Comparison of ENCODE assay signal across 1 cellular context in the genomic region with DNA sequence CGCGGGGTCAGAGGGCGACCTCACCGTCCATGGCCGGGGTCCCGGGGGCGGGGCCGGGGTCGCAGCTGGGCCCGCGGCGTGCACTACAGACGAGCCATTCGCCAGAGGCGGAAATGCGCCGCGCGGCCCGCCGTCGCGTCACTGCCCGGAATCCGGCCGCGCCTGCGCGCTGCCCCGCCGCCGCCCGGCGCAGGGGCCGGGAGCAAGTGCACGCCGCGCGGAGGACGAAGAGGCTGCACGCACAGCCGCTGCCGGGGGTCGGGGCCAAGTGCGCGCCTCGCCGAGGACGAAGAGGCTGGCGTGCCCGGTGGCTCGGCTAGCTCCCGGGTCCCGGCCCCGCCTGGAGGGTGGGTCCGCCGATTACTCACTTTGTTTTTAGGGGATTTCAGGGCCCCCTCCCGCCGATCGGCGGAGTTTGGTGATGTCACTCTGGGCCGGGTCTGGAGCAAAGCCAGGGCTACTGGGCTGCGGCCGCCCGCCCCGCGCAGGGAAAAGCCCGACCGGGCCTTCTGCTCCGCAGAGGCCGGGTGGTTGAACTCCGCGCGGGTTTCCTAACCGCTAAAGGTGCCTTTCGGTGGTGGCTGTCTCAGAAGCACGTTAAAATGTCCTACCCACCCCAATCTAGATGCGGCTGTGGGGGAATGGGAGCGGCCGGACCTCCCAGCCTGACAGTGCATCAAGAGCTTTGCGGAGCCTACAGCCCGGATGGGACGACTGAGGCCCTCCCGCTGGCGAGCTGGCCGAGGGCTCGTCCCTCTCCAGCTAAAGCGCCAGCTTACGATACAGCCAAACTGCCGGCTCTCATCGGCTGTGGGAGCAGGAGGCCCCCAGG.
A peak's percentile ranks its signal among the peaks of the same experiment; 100 is the strongest.
TF ChIP-seq lines count a peak whose summit lies in the region.

Gene RELA, minus strand, starts transcription at position 115 of the 832 bp plus-strand sequence. Its CDS starts 84 bp downstream, at position 31.

TF ChIP-seq in SK-N-SH, 30 proteins besides CTCF, POLR2A, EP300 and RAD21:
- TF ChIP-seq TCF12 (IDR thresholded peaks at IDR 0.05) (peak; percentile 42; the same call in 1 of the 2 replicates), SMC3 (IDR thresholded peaks at IDR 0.05; ENCODE audit: low read depth, low read length) (no peak), GABPA (IDR thresholded peaks at IDR 0.05; ENCODE audit: low read depth) (peak; percentile 37; the same call in 1 of the 2 replicates), RXRA (IDR thresholded peaks at IDR 0.05; ENCODE audit: borderline replicate concordance, low read depth) (no peak), GATA2 (CRISPR knock-in tag; IDR thresholded peaks at IDR 0.05) (no peak), CHD2 (IDR thresholded peaks at IDR 0.05; ENCODE audit: low read length, partially characterized antibody) (peak; percentile 5), TAF1 (IDR thresholded peaks at IDR 0.05; ENCODE audit: borderline replicate concordance, low read depth, low read length) (peak; percentile 25; the same call in 1 of the 2 replicates), JUND (IDR thresholded peaks at IDR 0.05) (0 out of 2 replicates have a peak, but pooled peaks have one; percentile 19), FOSL2 (IDR thresholded peaks at IDR 0.05; ENCODE audit: borderline replicate concordance, low read depth) (peak; percentile 53; the same call in 1 of the 2 replicates), USF1 (IDR thresholded peaks at IDR 0.05; ENCODE audit: borderline replicate concordance, low read depth) (no peak), FOXM1 (IDR thresholded peaks at IDR 0.05; ENCODE audit: low read depth) (no peak), TEAD4 (IDR thresholded peaks at IDR 0.05; ENCODE audit: borderline replicate concordance, insufficient read depth) (0 out of 2 replicates have a peak, but pooled peaks have one; percentile 34), NFIC (IDR thresholded peaks at IDR 0.05; ENCODE audit: borderline replicate concordance) (peak; percentile 90), RFX5 (IDR thresholded peaks at IDR 0.05; ENCODE audit: low read length) (no peak), FOXJ3 (CRISPR knock-in tag; IDR thresholded peaks at IDR 0.05) (no peak), MAX (IDR thresholded peaks at IDR 0.05; ENCODE audit: low read depth) (peak; percentile 27; the same call in 1 of the 2 replicates), MEF2A (IDR thresholded peaks at IDR 0.05; ENCODE audit: borderline replicate concordance, low read depth) (no peak), MXI1 (IDR thresholded peaks at IDR 0.05; ENCODE audit: low read depth, low read length) (peak; percentile 63; the same call in 1 of the 2 replicates), NRF1 (IDR thresholded peaks at IDR 0.05; ENCODE audit: low read depth, low read length) (peak; percentile 79), ELF1 (IDR thresholded peaks at IDR 0.05) (no peak), RCOR1 (IDR thresholded peaks at IDR 0.05; ENCODE audit: low read length) (no peak), REST (IDR thresholded peaks at IDR 0.05; ENCODE audit: low read depth, low read length) (no peak), USF2 (IDR thresholded peaks at IDR 0.05; ENCODE audit: borderline replicate concordance, low read depth, low read length) (no peak), POLR2AphosphoS5 (IDR thresholded peaks at IDR 0.05; ENCODE audit: low read depth, low read length) (peak; percentile 77; the same call in 1 of the 2 replicates), SIN3A (IDR thresholded peaks at IDR 0.05; ENCODE audit: borderline replicate concordance, low read depth, low read length) (peak; percentile 38; the same call in 1 of the 2 replicates), EZH2phosphoT487 (IDR thresholded peaks at IDR 0.05; ENCODE audit: borderline replicate concordance, low read depth) (no peak), YY1 (IDR thresholded peaks at IDR 0.05; ENCODE audit: low read depth) (no peak)
- TF ChIP-seq, protein P1, sequence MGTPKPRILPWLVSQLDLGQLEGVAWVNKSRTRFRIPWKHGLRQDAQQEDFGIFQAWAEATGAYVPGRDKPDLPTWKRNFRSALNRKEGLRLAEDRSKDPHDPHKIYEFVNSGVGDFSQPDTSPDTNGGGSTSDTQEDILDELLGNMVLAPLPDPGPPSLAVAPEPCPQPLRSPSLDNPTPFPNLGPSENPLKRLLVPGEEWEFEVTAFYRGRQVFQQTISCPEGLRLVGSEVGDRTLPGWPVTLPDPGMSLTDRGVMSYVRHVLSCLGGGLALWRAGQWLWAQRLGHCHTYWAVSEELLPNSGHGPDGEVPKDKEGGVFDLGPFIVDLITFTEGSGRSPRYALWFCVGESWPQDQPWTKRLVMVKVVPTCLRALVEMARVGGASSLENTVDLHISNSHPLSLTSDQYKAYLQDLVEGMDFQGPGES (IDR thresholded peaks at IDR 0.05; ENCODE audit: low read depth, low read length) = peak; percentile 80
- TF ChIP-seq, protein P2, sequence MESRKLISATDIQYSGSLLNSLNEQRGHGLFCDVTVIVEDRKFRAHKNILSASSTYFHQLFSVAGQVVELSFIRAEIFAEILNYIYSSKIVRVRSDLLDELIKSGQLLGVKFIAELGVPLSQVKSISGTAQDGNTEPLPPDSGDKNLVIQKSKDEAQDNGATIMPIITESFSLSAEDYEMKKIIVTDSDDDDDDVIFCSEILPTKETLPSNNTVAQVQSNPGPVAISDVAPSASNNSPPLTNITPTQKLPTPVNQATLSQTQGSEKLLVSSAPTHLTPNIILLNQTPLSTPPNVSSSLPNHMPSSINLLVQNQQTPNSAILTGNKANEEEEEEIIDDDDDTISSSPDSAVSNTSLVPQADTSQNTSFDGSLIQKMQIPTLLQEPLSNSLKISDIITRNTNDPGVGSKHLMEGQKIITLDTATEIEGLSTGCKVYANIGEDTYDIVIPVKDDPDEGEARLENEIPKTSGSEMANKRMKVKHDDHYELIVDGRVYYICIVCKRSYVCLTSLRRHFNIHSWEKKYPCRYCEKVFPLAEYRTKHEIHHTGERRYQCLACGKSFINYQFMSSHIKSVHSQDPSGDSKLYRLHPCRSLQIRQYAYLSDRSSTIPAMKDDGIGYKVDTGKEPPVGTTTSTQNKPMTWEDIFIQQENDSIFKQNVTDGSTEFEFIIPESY (IDR thresholded peaks at IDR 0.05; ENCODE audit: borderline replicate concordance, low read depth) = no peak
- TF ChIP-seq, protein P3, sequence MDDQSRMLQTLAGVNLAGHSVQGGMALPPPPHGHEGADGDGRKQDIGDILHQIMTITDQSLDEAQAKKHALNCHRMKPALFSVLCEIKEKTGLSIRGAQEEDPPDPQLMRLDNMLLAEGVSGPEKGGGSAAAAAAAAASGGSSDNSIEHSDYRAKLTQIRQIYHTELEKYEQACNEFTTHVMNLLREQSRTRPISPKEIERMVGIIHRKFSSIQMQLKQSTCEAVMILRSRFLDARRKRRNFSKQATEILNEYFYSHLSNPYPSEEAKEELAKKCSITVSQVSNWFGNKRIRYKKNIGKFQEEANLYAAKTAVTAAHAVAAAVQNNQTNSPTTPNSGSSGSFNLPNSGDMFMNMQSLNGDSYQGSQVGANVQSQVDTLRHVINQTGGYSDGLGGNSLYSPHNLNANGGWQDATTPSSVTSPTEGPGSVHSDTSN (IDR thresholded peaks at IDR 0.05) = peak; percentile 27; the same call in 1 of the 2 replicates
